37 cellular contexts compared by ENCODE assay signal in the genomic region with DNA sequence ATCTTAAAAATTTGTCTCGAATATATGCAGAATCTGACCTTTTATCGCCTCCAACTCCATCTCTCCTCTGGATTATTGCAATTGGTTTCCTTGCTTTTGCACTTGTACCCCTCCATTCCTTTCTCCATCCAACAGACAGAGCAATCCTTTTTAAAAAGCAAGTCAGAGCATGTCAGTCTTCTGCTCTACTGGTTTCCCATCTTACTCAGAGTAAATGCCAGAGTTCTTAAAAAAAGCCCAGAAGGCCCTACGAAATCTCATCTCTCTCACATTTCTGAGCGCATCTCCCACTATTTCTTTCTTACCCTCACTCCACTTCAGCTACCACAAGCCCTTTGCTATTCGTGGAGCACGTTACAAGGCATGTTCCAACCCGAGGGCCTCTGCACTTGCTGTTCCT.
"Had no signal": no experiment of that assay in that cellular context is flagged by ENCODE, and none has a peak within 500 bp of the region (broad histone marks: within the 10 kb centered on the region; RNA-seq: fewer than 3 reads in every experiment).

No MANE protein-coding gene starts in this region.

- H3K36me3 ChIP-seq: adrenal gland, cardiac muscle cell, MG63, Peyer's patch had no signal

- H3K27me3 ChIP-seq: adrenal gland, cardiac muscle cell, MG63, Peyer's patch had no signal

- H3K4me3 ChIP-seq: adrenal gland, cardiac muscle cell, MG63, Peyer's patch had no signal

- ATAC-seq: activated naive CD4-positive, alpha-beta T cell treated with anti-CD3 and anti-CD28 coated beads, Interleukin-2, amount 50 U/mL, for 72 hours; activated T-cell treated with anti-CD3 and anti-CD28 coated beads, Interleukin-2, amount 50 U/mL, for 4 hours; PC-3; Right ventricle myocardium inferior had no signal

- H3K27me3 Mint-ChIP-seq: activated CD4-positive, alpha-beta memory T cell treated with anti-CD3 and anti-CD28 coated beads for 36 hours; brain had no signal

- H3K27ac ChIP-seq: adrenal gland, cardiac muscle cell, Peyer's patch, VCaP had no signal

- H3K4me1 ChIP-seq: adrenal gland, Peyer's patch had no signal

- H3K4me3 Mint-ChIP-seq: activated B cell treated with CpG ODN at 0.5 μM for 24 hours; activated CD4-positive, alpha-beta memory T cell treated with anti-CD3 and anti-CD28 coated beads for 36 hours; activated naive CD4-positive, alpha-beta T cell treated with anti-CD3 and anti-CD28 coated beads for 36 hours; activated T-cell treated with anti-CD3 and anti-CD28 coated beads, Interleukin-2, amount 50 U/mL, for 4 hours; activated T-helper 1 cell treated with anti-CD3 and anti-CD28 coated beads, Interleukin-12 subunit alpha, Interleukin-12 subunit beta, Interleukin-2, Interleukin-4 antibody, amounts not matched to agents 30 ng/mL and 10 ng/mL and 1 ng/mL, durations not matched to agents 14 hours and 24 hours and 36 hours; brain; central memory CD8-positive, alpha-beta T cell had no signal

- H3K27ac Mint-ChIP-seq: activated B cell treated with CpG ODN at 0.5 μM for 24 hours; activated CD4-positive, alpha-beta memory T cell treated with anti-CD3 and anti-CD28 coated beads for 36 hours; activated naive CD4-positive, alpha-beta T cell treated with anti-CD3 and anti-CD28 coated beads for 36 hours; activated T-helper 1 cell treated with anti-CD3 and anti-CD28 coated beads, Interleukin-12 subunit alpha, Interleukin-12 subunit beta, Interleukin-2, Interleukin-4 antibody, amounts not matched to agents 30 ng/mL and 10 ng/mL and 1 ng/mL, durations not matched to agents 14 hours and 24 hours and 36 hours; brain had no signal

- DNase-seq: activated B cell treated with CpG ODN at 0.5 μM for 24 hours; activated CD4-positive, alpha-beta memory T cell treated with anti-CD3 and anti-CD28 coated beads for 36 hours; activated CD4-positive, alpha-beta T cell treated with anti-CD3 and anti-CD28 coated beads for 4 hours; activated CD4-positive, alpha-beta T cell treated with anti-CD3 and anti-CD28 coated beads, Interleukin-2, amount 50 U/mL, for 1 hour; activated CD4-positive, CD25-positive, alpha-beta regulatory T cell treated with anti-CD3 and anti-CD28 coated beads, Interleukin-2, amount 50 U/mL, for 72 hours; activated CD8-positive, alpha-beta memory T cell treated with anti-CD3 and anti-CD28 coated beads, Interleukin-2, amount 50 U/mL, for 4 hours; activated gamma-delta T cell treated with Interleukin-2 at 50 U/mL for 16 hours; activated naive CD4-positive, alpha-beta T cell treated with anti-CD3 and anti-CD28 coated beads for 36 hours; activated T-cell treated with anti-CD3 and anti-CD28 coated beads for 4 hours; activated T-cell treated with anti-CD3 and anti-CD28 coated beads, Interleukin-2, amount 50 U/mL, for 4 hours; adrenal gland; Karpas-422; KBM-7; MG63; NCI-H1048; NCI-H1105 treated with DMSO at 0.1 percent for 48 hours; NCI-H1436; NCI-H1694; NCI-H1930; NCI-H2081 treated with DMSO at 0.1 percent for 48 hours; NCI-H345; NCI-H524 treated with DMSO at 0.1 percent for 48 hours; PC-3; Peyer's patch; RPMI8226; SIG-M5; SW 1271; T-helper 1 cell; T-helper 2 cell; T-helper 9 cell had no signal

- H3K4me1 Mint-ChIP-seq: activated B cell treated with CpG ODN at 0.5 μM for 24 hours; brain; central memory CD8-positive, alpha-beta T cell had no signal
